In genomic region chr5:180467576-180467975, GRCh38 we compare ENCODE assay signal across 16 cellular contexts.
"Had no signal": no experiment of that assay in that cellular context is flagged by ENCODE, and none has a peak within 500 bp of the region (broad histone marks: within the 10 kb centered on the region; RNA-seq: fewer than 3 reads in every experiment).

No MANE protein-coding gene starts in this region.

- H3K4me3 ChIP-seq: adrenal gland, coronary artery, esophagus muscularis mucosa, hepatocyte, tibial artery had no signal

- H3K36me3 ChIP-seq: adrenal gland, esophagus muscularis mucosa, neutrophil, tibial artery had no signal

- H3K27ac ChIP-seq: adrenal gland, coronary artery, esophagus muscularis mucosa, hepatocyte, neutrophil, tibial artery had no signal

- ATAC-seq: activated CD4-positive, CD25-positive, alpha-beta regulatory T cell treated with anti-CD3 and anti-CD28 coated beads, Interleukin-2, amount 50 U/mL, for 24 hours; naive thymus-derived CD8-positive, alpha-beta T cell; T-cell had no signal

- H3K9me3 ChIP-seq: adrenal gland, esophagus muscularis mucosa, neutrophil, SK-N-SH, tibial artery had no signal

- DNase-seq: activated CD4-positive, alpha-beta T cell treated with anti-CD3 and anti-CD28 coated beads, Interleukin-2, amount 50 U/mL, for 1 hour; caudate nucleus; naive thymus-derived CD8-positive, alpha-beta T cell; posterior cingulate gyrus; SK-N-SH; stimulated activated CD4-positive, alpha-beta T cell treated with anti-CD3 and anti-CD28 coated beads, Interleukin-4, amount 100 ng/mL, for 24 hours; stimulated activated naive CD4-positive, alpha-beta T cell; T-cell; T1000 had no signal

- H3K4me1 ChIP-seq: adrenal gland, tibial artery had no signal
